In genomic region chr12:96193725-96194571, GRCh38 we compare ENCODE assay signal across 8 cellular contexts. TPM values are rescaled to one million over a fixed set of nuclear protein-coding genes. Genes with fewer than 3 reads are reported as not detected.
A peak's percentile ranks its signal among the peaks of the same experiment; 100 is the strongest.
DNase-seq lines count a peak whose midpoint lies in the region; ATAC-seq and TF ChIP-seq lines count a peak whose summit lies in the region.

Gene ELK3 (plus strand): TSS chr12:96194375.

- peak within 1 kb of the TSS; percentile 44 to 69 (median 51) for H3K27ac ChIP-seq in right lobe of liver

- TF ChIP-seq POLR2A in right lobe of liver (IDR thresholded peaks at IDR 0.05): peak; percentile 57

- intact Hi-C loops in right lobe of liver (cut with DNase I): no loop called here

- 21% methylated on average over 11 of the region's 75 CpGs for WGBS in right lobe of liver (ENCODE audit: insufficient coverage, low coverage, low lambda C conversion rate, missing lambda C conversion rate)

- H3K9me3 ChIP-seq in right lobe of liver: no peaks in the 10 kb centered on the region

- DNase-seq in NCI-H82 (lab: John Stamatoyannopoulos, UW) (peak; percentile 76), NCI-H82 treated with DMSO at 0.1 percent for 48 hours (lab: John Stamatoyannopoulos, UW; ENCODE audit: unreplicated experiment) (no peak), NCI-H345 treated with DMSO at 0.1 percent for 48 hours (lab: John Stamatoyannopoulos, UW; ENCODE audit: unreplicated experiment) (peak; percentile 5), ecto neural progenitor cell (ENCODE audit: low spot score) (peak; percentile 80), right lobe of liver (peak; percentile 69 to 75 (median 74))
- DNase-seq in activated CD4-positive, alpha-beta T cell treated with anti-CD3 and anti-CD28 coated beads, Interleukin-2, amount 50 U/mL, for 1 hour: peak; percentile 65
- peak; percentile 23 for DNase-seq in stimulated activated CD8-positive, alpha-beta memory T cell treated with anti-CD3 and anti-CD28 coated beads, Interleukin-15, amount 100 ng/mL, for 24 hours (ENCODE audit: low read depth)

- ATAC-seq in HG02973 (IDR thresholded peaks at IDR 0.05; ENCODE audit: unreplicated experiment): peak; percentile 38
- ATAC-seq in right lobe of liver: peak; percentile 78 to 86 (median 80)

- peak within 1 kb of the TSS; percentile 59 to 73 (median 61) for H3K4me3 ChIP-seq in right lobe of liver

- no peaks in the 10 kb centered on the region for H3K36me3 ChIP-seq in right lobe of liver

- H3K4me1 ChIP-seq in right lobe of liver: peaks cover 0 to 5% (median 0%) of the 10 kb centered on the region in 4 donors

- no peak for TF ChIP-seq CTCF in right lobe of liver (IDR thresholded peaks at IDR 0.05)

- H3K27me3 ChIP-seq in right lobe of liver: no peaks in the 10 kb centered on the region

RNA-seq across cellular contexts. Expression of gene ELK3, which starts in this region (rescaled TPM):
- 10 to 100 TPM in 1 of 6 experiments, 1 to 10 TPM in 5; 5.3 to 11.2 (median 5.8) TPM for total RNA-seq in right lobe of liver
